8 cellular contexts compared by ENCODE assay signal in genomic region chr2:166417669-166418068, GRCh38. TPM values are rescaled to one million over a fixed set of nuclear protein-coding genes. Genes with fewer than 3 reads are reported as not detected.
DNase-seq lines count a peak whose midpoint lies in the region; ATAC-seq and TF ChIP-seq lines count a peak whose summit lies in the region.

No MANE protein-coding gene starts in this region.

- DNase-seq in NOMO-1 treated with DMSO at 0.1 percent for 48 hours (lab: John Stamatoyannopoulos, UW; ENCODE audit: unreplicated experiment) = peak; percentile 7
- no peak for DNase-seq in NOMO-1 treated with dmso at 0.1 percent for 144 hours (lab: John Stamatoyannopoulos, UW; ENCODE audit: unreplicated experiment)
- peak; percentile 50 for DNase-seq in NB4 (ENCODE audit: low read depth)
- DNase-seq in cardiac fibroblast (ENCODE audit: low read depth in 2 of 2) = peak; percentile 32 to 72
- DNase-seq in skeletal muscle cell (ENCODE audit: low read depth) = peak; percentile 39
- no peak for DNase-seq in cerebellum (ENCODE audit: low spot score)
- DNase-seq in NCI-H187 (lab: John Stamatoyannopoulos, UW) = no peak

- no peak for TF ChIP-seq POLR2A in NB4 (IDR thresholded peaks at IDR 0.05; ENCODE audit: extremely low read depth, insufficient read length)

- TF ChIP-seq CTCF in NB4 (IDR thresholded peaks at IDR 0.05; ENCODE audit: low read depth, low read length) (peak; percentile 42), cardiac fibroblast (IDR thresholded peaks at IDR 0.05; ENCODE audit: low read depth, low read length) (no peak)

- H3K4me3 ChIP-seq in NB4 (ENCODE audit: low read depth, low read length) (no peak overlapping the region), cardiac fibroblast (replicated peaks in 1 of 2; ENCODE audit: low read depth in 2 of 2, low read length in 2 of 2) (no peak overlapping the region), skeletal muscle cell (ENCODE audit: low read depth, low read length) (no peak overlapping the region)

- ATAC-seq in HG03571 (IDR thresholded peaks at IDR 0.05; ENCODE audit: unreplicated experiment) = no peak

RNA-seq across cellular contexts. Expression of gene SCN9A, which starts 41.9 kb away (rescaled TPM):
- 69.0 TPM for total RNA-seq in cerebellum

Comparison
In these comparisons a context has a peak if more than half of its experiments do, and no peak if none do; other contexts are left out.
1. DNase-seq: peak in NOMO-1 treated with DMSO at 0.1 percent for 48 hours (single experiment), NB4 (single experiment), cardiac fibroblast (2 of 2) and skeletal muscle cell (single experiment); none in NOMO-1 treated with dmso at 0.1 percent for 144 hours (single experiment), cerebellum (single experiment) and NCI-H187 (0 of 2).